Comparison of ENCODE assay signal across 8 cellular contexts in genomic region chrX:48897621-48898306, GRCh38. TPM values are rescaled to one million over a fixed set of nuclear protein-coding genes. Genes with fewer than 3 reads are reported as not detected.
DNase-seq lines count a peak whose midpoint lies in the region; ATAC-seq and TF ChIP-seq lines count a peak whose summit lies in the region.

A gene with protein sequence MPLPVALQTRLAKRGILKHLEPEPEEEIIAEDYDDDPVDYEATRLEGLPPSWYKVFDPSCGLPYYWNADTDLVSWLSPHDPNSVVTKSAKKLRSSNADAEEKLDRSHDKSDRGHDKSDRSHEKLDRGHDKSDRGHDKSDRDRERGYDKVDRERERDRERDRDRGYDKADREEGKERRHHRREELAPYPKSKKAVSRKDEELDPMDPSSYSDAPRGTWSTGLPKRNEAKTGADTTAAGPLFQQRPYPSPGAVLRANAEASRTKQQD (plus strand): TSS chrX:48897930. CDS start chrX:48898510, 580 bp downstream.
Gene TIMM17B, minus strand, starts transcription at chrX:48897768. Its CDS starts 19 bp downstream, at chrX:48897749.

- peaks cover 9% of the 10 kb centered on the region for H3K36me3 ChIP-seq in fibroblast of lung (ENCODE audit: control insufficient read depth, insufficient read depth, low read length)

- H3K79me2 ChIP-seq in fibroblast of lung (ENCODE audit: control insufficient read depth, insufficient read depth, low read length): peaks cover 13% of the 10 kb centered on the region

- H3K27ac ChIP-seq in RWPE1 (peak within 1 kb of the TSS; percentile 91), fibroblast of lung (ENCODE audit: insufficient read depth, low read length) (peak within 1 kb of the TSS; percentile 97)

- no peaks in the 10 kb centered on the region for H4K20me1 ChIP-seq in fibroblast of lung (ENCODE audit: control insufficient read depth, extremely low read depth, insufficient read depth, low read length)

- POLR2A ChIA-PET in RWPE1 (lab: Yijun Ruan, JAX; ENCODE audit: low non-redundant PET): interaction anchor here (0.5 to 1.2 kb wide), 4 partner anchors 61 to 436 kb away, joined by 3 to 4 read pairs (median 3); partner anchors contain the start of gene HDAC6
- POLR2A ChIA-PET in naive thymus-derived CD8-positive, alpha-beta T cell (lab: Charles Lee): interaction anchor here (0.6 to 2.7 kb wide), 17 partner anchors 9 to 1525 kb away, joined by 3 to 26 read pairs (median 6); partner anchors contain the start of genes GRIPAP1, HDAC6, OTUD5 and PCSK1N

- no peaks in the 10 kb centered on the region for H3K27me3 Mint-ChIP-seq in activated T-helper 2 cell treated with anti-CD3 and anti-CD28 coated beads, Interferon-gamma antibody, Interleukin-2, Interleukin-4, amounts not matched to agents 10 μg/mL and 5 μg/mL and 100 μg/mL, durations not matched to agents 14 hours and 24 hours and 36 hours (ENCODE audit: low read depth)
- no peaks in the 10 kb centered on the region for H3K27me3 Mint-ChIP-seq in naive thymus-derived CD8-positive, alpha-beta T cell

- peaks cover 3% of the 10 kb centered on the region for H3K4me1 ChIP-seq in fibroblast of lung (ENCODE audit: control insufficient read depth, extremely low read depth, insufficient read depth, low read length)

- TF ChIP-seq CTCF in LNCaP clone FGC (IDR thresholded peaks at IDR 0.05; ENCODE audit: control insufficient read depth, extremely low read depth, insufficient read depth) (no peak), RWPE1 (conservative IDR thresholded peaks at IDR 0.05; ENCODE audit: low read depth) (no peak), fibroblast of lung (conservative IDR thresholded peaks at IDR 0.05 in 1 of 2, IDR thresholded peaks at IDR 0.05 in 1 of 2; ENCODE audit: low read depth in 1 of 2, low read length in 2 of 2) (no peak)

- H3K4me3 Mint-ChIP-seq in activated T-helper 2 cell treated with anti-CD3 and anti-CD28 coated beads, Interferon-gamma antibody, Interleukin-2, Interleukin-4, amounts not matched to agents 10 μg/mL and 5 μg/mL and 100 μg/mL, durations not matched to agents 14 hours and 24 hours and 36 hours (ENCODE audit: low read depth): peak within 1 kb of the TSS; percentile 97
- peak within 1 kb of the TSS; percentile 88 to 98 (median 92) for H3K4me3 Mint-ChIP-seq in naive thymus-derived CD8-positive, alpha-beta T cell

- peak within 1 kb of the TSS; percentile 90 for H3K9ac ChIP-seq in fibroblast of lung (ENCODE audit: insufficient read depth, low read length)

- H3K4me2 ChIP-seq in fibroblast of lung (ENCODE audit: extremely low read depth, insufficient read depth, low read length): peak within 1 kb of the TSS; percentile 85

- peak within 1 kb of the TSS; percentile 100 for H3K27ac Mint-ChIP-seq in activated T-helper 2 cell treated with anti-CD3 and anti-CD28 coated beads, Interferon-gamma antibody, Interleukin-2, Interleukin-4, amounts not matched to agents 10 μg/mL and 5 μg/mL and 100 μg/mL, durations not matched to agents 14 hours and 24 hours and 36 hours
- peak within 1 kb of the TSS; percentile 92 to 100 (median 96) for H3K27ac Mint-ChIP-seq in naive thymus-derived CD8-positive, alpha-beta T cell

- peak within 1 kb of the TSS; percentile 88 for H3K4me3 ChIP-seq in LNCaP clone FGC (ENCODE audit: low read depth, low read length)
- H3K4me3 ChIP-seq in fibroblast of lung (replicated peaks in 1 of 4; ENCODE audit: control extremely low read depth in 1 of 4, insufficient read depth in 1 of 4, low read depth in 3 of 4, low read length in 4 of 4): peak within 1 kb of the TSS; percentile 62 to 89 (median 81)

- no peaks in the 10 kb centered on the region for H3K9me3 ChIP-seq in fibroblast of lung (ENCODE audit: control insufficient read depth, insufficient read depth, low read depth, low read length)

- intact Hi-C loops in activated T-helper 2 cell treated with anti-CD3 and anti-CD28 coated beads, Interferon-gamma antibody, Interleukin-2, Interleukin-4, amounts not matched to agents 10 μg/mL and 5 μg/mL and 100 μg/mL, durations not matched to agents 14 hours and 24 hours and 36 hours (cut with micrococcal nuclease): loop anchor here (1.0 to 5.0 kb wide), 4 partner anchors 22 to 146 kb away; partner anchors contain the start of genes HDAC6, OTUD5, PIM2 and TFE3

- peak within 1 kb of the TSS; percentile 67 for H2AFZ ChIP-seq in fibroblast of lung (ENCODE audit: low read length)

- H3K9me3 Mint-ChIP-seq in activated T-helper 2 cell treated with anti-CD3 and anti-CD28 coated beads, Interferon-gamma antibody, Interleukin-2, Interleukin-4, amounts not matched to agents 10 μg/mL and 5 μg/mL and 100 μg/mL, durations not matched to agents 14 hours and 24 hours and 36 hours: no peaks in the 10 kb centered on the region
- peaks cover 0 to 4% (median 0%) of the 10 kb centered on the region in 9 donors for H3K9me3 Mint-ChIP-seq in naive thymus-derived CD8-positive, alpha-beta T cell

- H3K36me3 Mint-ChIP-seq in activated T-helper 2 cell treated with anti-CD3 and anti-CD28 coated beads, Interferon-gamma antibody, Interleukin-2, Interleukin-4, amounts not matched to agents 10 μg/mL and 5 μg/mL and 100 μg/mL, durations not matched to agents 14 hours and 24 hours and 36 hours (ENCODE audit: low read depth): peaks cover 36% of the 10 kb centered on the region
- H3K36me3 Mint-ChIP-seq in naive thymus-derived CD8-positive, alpha-beta T cell: peaks cover 0 to 39% (median 0%) of the 10 kb centered on the region in 3 donors

- H3K27me3 ChIP-seq in fibroblast of lung (ENCODE audit: control insufficient read depth, insufficient read depth, low read length): no peaks in the 10 kb centered on the region

- CTCF ChIA-PET in RWPE1 (lab: Yijun Ruan, JAX): no interaction called here

- peak; percentile 86 for ATAC-seq in naive thymus-derived CD8-positive, alpha-beta T cell

- peak; percentile 95 for DNase-seq in Daoy (ENCODE audit: low read depth)
- peak; percentile 66 for DNase-seq in GOT3 (lab: John Stamatoyannopoulos, UW)
- DNase-seq in LNCaP clone FGC (ENCODE audit: low read depth): peak; percentile 94
- peak; percentile 78 for DNase-seq in RWPE1 (ENCODE audit: low spot score)
- DNase-seq in activated T-helper 2 cell treated with anti-CD3 and anti-CD28 coated beads, Interferon-gamma antibody, Interleukin-2, Interleukin-4, amounts not matched to agents 10 μg/mL and 5 μg/mL and 100 μg/mL, durations not matched to agents 14 hours and 24 hours and 36 hours (ENCODE audit: low spot score): peak; percentile 85
- peak; percentile 96 to 97 for DNase-seq in fibroblast of lung (ENCODE audit: low read depth in 2 of 2)
- DNase-seq in naive thymus-derived CD8-positive, alpha-beta T cell: peak; percentile 79 to 94 (median 87)
- peak; percentile 84 to 96 (median 90) for DNase-seq in stimulated activated naive CD4-positive, alpha-beta T cell (lab: John Stamatoyannopoulos, UW)

- H3K4me1 Mint-ChIP-seq in activated T-helper 2 cell treated with anti-CD3 and anti-CD28 coated beads, Interferon-gamma antibody, Interleukin-2, Interleukin-4, amounts not matched to agents 10 μg/mL and 5 μg/mL and 100 μg/mL, durations not matched to agents 14 hours and 24 hours and 36 hours (ENCODE audit: low read depth): peaks cover 14% of the 10 kb centered on the region
- peaks cover 4 to 41% (median 26%) of the 10 kb centered on the region in 4 donors for H3K4me1 Mint-ChIP-seq in naive thymus-derived CD8-positive, alpha-beta T cell

RNA-seq across cellular contexts. Expression of the first gene that starts in this region (rescaled TPM):
- total RNA-seq in Daoy (2014; rRNA removed; shearing (Covaris generic)): 102 TPM in 2 replicates
- 97.3 and 103 TPM in 2 replicates for total RNA-seq in activated T-helper 2 cell treated with anti-CD3 and anti-CD28 coated beads, Interferon-gamma antibody, Interleukin-2, Interleukin-4, amounts not matched to agents 10 μg/mL and 5 μg/mL and 100 μg/mL, durations not matched to agents 14 hours and 24 hours and 36 hours
- 57.0 and 70.9 TPM in 2 replicates for total RNA-seq in fibroblast of lung
- 41.1 and 57.0 TPM in 2 replicates for polyA plus RNA-seq in fibroblast of lung
- 61.8 and 88.7 TPM in 2 replicates for polyA plus RNA-seq in fibroblast of lung (2012)
- polyA minus RNA-seq in fibroblast of lung (ENCODE audit: low replicate concordance): 99.1 and 113 TPM in 2 replicates
- 10 to 100 TPM; 66.4 to 68.8 TPM for total RNA-seq in naive thymus-derived CD8-positive, alpha-beta T cell
- polyA plus RNA-seq in naive thymus-derived CD8-positive, alpha-beta T cell: 100 to 1,000 TPM in 1 of 3 donors, 10 to 100 TPM in 2; 92.7 to 114 (median 94.5) TPM

RNA-seq across cellular contexts. Expression of gene TIMM17B, which starts in this region (rescaled TPM):
- total RNA-seq in Daoy (2014; rRNA removed; shearing (Covaris generic)): 47.4 and 64.1 TPM in 2 replicates
- total RNA-seq in activated T-helper 2 cell treated with anti-CD3 and anti-CD28 coated beads, Interferon-gamma antibody, Interleukin-2, Interleukin-4, amounts not matched to agents 10 μg/mL and 5 μg/mL and 100 μg/mL, durations not matched to agents 14 hours and 24 hours and 36 hours: 66.2 and 71.6 TPM in 2 replicates
- total RNA-seq in fibroblast of lung: 22.3 and 32.0 TPM in 2 replicates
- 19.0 and 24.8 TPM in 2 replicates for polyA plus RNA-seq in fibroblast of lung
- polyA plus RNA-seq in fibroblast of lung (2012): 29.9 and 47.5 TPM in 2 replicates
- polyA minus RNA-seq in fibroblast of lung (ENCODE audit: low replicate concordance): 30.0 and 42.0 TPM in 2 replicates
- 10 to 100 TPM; 41.2 to 44.8 TPM for total RNA-seq in naive thymus-derived CD8-positive, alpha-beta T cell
- polyA plus RNA-seq in naive thymus-derived CD8-positive, alpha-beta T cell: 10 to 100 TPM; 52.9 to 59.1 (median 55.5) TPM

Comparison
In these comparisons a context has a peak if more than half of its experiments do, and no peak if none do; other contexts are left out.
1. Peak in every context shown above with its lines: DNase-seq, ATAC-seq, H3K4me3 ChIP-seq and H3K27ac ChIP-seq.